Comparison of ENCODE assay signal across 18 cellular contexts in the genomic region with DNA sequence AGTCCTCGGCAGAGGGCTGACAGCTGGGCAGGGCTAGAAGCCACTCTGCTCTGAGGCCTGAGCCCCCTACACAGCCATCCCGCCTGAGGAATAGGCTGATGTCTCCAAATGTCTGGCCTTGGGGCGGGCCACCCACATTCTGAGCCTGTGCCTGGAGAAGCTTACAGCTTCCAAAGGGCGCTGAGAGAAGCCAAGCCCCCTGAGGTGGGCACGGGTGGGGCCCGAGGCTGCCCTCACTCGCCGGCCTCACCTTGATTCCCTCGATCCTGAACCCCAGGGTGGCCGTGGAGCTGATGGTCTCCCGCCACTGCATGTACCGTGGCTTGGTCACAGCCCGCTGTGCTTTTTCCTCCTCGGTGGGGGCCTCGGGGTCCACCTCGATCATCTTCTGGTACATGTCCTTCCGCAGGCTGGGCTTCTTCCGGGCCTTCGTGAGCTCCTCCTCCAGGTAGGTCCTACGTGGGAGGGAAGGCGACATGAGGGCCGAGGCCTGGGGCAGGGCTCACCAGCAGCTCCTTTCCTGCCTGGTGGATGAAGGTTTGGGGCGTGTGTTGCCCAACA.
DNase-seq lines count a peak whose midpoint lies in the region; ATAC-seq and TF ChIP-seq lines count a peak whose summit lies in the region.
"Had no signal": no experiment of that assay in that cellular context is flagged by ENCODE, and none has a peak within 500 bp of the region (broad histone marks: within the 10 kb centered on the region; RNA-seq: fewer than 3 reads in every experiment).

No MANE protein-coding gene starts in this region.

- H3K4me1 Mint-ChIP-seq in T-cell: peaks cover 57 to 79% (median 57%) of the 10 kb centered on the region in 3 donors

- H3K9me3 ChIP-seq in esophagus squamous epithelium: no peaks in the 10 kb centered on the region
- no peaks in the 10 kb centered on the region for H3K9me3 ChIP-seq in sigmoid colon
- H3K9me3 ChIP-seq: thyroid gland had no signal

- POLR2A ChIA-PET in T-cell (lab: Charles Lee): interaction anchor here in 1 of 2 donors (1.6 kb wide), 1 partner anchor 46 kb away, joined by 3 read pairs; no protein-coding TSS in a partner anchor

- TF ChIP-seq CTCF in esophagus squamous epithelium (IDR thresholded peaks at IDR 0.05) (no peak), sigmoid colon (IDR thresholded peaks at IDR 0.05) (no peak)

- intact Hi-C loops in esophagus squamous epithelium (cut with DNase I) (loop anchor here (10.0 kb wide), 1 partner anchor 93 kb away; a partner anchor contains a TSS), sigmoid colon (cut with DNase I) (no loop called here)

- H3K36me3 ChIP-seq in esophagus squamous epithelium: peaks cover 7 to 82% (median 21%) of the 10 kb centered on the region in 3 donors
- H3K36me3 ChIP-seq in sigmoid colon: peaks cover 10 to 57% (median 23%) of the 10 kb centered on the region in 4 donors

- H3K27me3 Mint-ChIP-seq in T-cell: no peaks in the 10 kb centered on the region
- H3K27me3 Mint-ChIP-seq: activated CD8-positive, alpha-beta memory T cell treated with anti-CD3 and anti-CD28 coated beads, Interleukin-2, amount 10 ng/mL, durations not matched to agents 7 days and 5 days; naive B cell had no signal

- H3K4me1 ChIP-seq in esophagus squamous epithelium: peaks cover 18 to 73% (median 41%) of the 10 kb centered on the region in 3 donors
- peaks cover 0 to 99% (median 91%) of the 10 kb centered on the region in 4 donors for H3K4me1 ChIP-seq in sigmoid colon
- H3K4me1 ChIP-seq: thyroid gland had no signal

- ATAC-seq in T-cell (replicated peaks in 1 of 4) (no peak), HG02588 (IDR thresholded peaks at IDR 0.05; ENCODE audit: unreplicated experiment) (no peak)
- ATAC-seq: activated CD8-positive, alpha-beta memory T cell treated with anti-CD3 and anti-CD28 coated beads, Interleukin-2, amount 10 ng/mL, durations not matched to agents 7 days and 5 days; esophagus mucosa had no signal

- TF ChIP-seq EP300 in sigmoid colon (IDR thresholded peaks at IDR 0.05): no peak

- no peaks in the 10 kb centered on the region for H3K27me3 ChIP-seq in esophagus squamous epithelium
- no peaks in the 10 kb centered on the region for H3K27me3 ChIP-seq in sigmoid colon
- H3K27me3 ChIP-seq: thyroid gland had no signal

- H3K36me3 Mint-ChIP-seq in T-cell: peaks cover 32% of the 10 kb centered on the region

- H3K27ac ChIP-seq in esophagus squamous epithelium: peak overlapping the region in 3 of 4 donors; percentile 67 to 75 (median 68)
- peak overlapping the region in 3 of 4 donors; percentile 79 to 82 (median 81) for H3K27ac ChIP-seq in sigmoid colon
- H3K27ac ChIP-seq: thyroid gland had no signal

- H3K9me3 Mint-ChIP-seq in T-cell: no peaks in the 10 kb centered on the region
- H3K9me3 Mint-ChIP-seq: naive B cell had no signal

- DNase-seq in activated T-cell treated with anti-CD3 and anti-CD28 coated beads, Interleukin-2, amount 50 U/mL, for 1 hour: peak; percentile 20
- no peak for DNase-seq in activated T-cell treated with anti-CD3 and anti-CD28 coated beads for 4 hours
- no peak for DNase-seq in T-cell
- no peak for DNase-seq in esophagus squamous epithelium (lab: John Stamatoyannopoulos, UW)
- DNase-seq in sigmoid colon: peak; percentile 58
- DNase-seq in T1000 (lab: John Stamatoyannopoulos, UW): no peak
- DNase-seq in DMS 273 (lab: John Stamatoyannopoulos, UW; ENCODE audit: unreplicated experiment): no peak
- DNase-seq: activated CD8-positive, alpha-beta memory T cell treated with anti-CD3 and anti-CD28 coated beads, Interleukin-2, amount 10 ng/mL, durations not matched to agents 7 days and 5 days; dermis blood vessel endothelial cell; DMS 273 treated with DMSO at 0.1 percent for 48 hours; naive B cell; NCI-H1105; NCI-H2107; NCI-H69; thyroid gland had no signal

- WGBS in esophagus squamous epithelium, 2 donors: 92 to 97% methylated on average over 2 to 9 of the region's 23 CpGs
- WGBS in sigmoid colon, 2 donors: 96% methylated on average over 23 of the region's 23 CpGs

- H3K4me3 ChIP-seq in esophagus squamous epithelium (no peak overlapping the region), sigmoid colon (no peak overlapping the region)
- H3K4me3 ChIP-seq: lung, thyroid gland had no signal

- H3K27ac Mint-ChIP-seq in T-cell: peak overlapping the region; percentile 39 to 68

- TF ChIP-seq POLR2A in esophagus squamous epithelium (IDR thresholded peaks at IDR 0.05) (no peak), sigmoid colon (IDR thresholded peaks at IDR 0.05) (no peak)

- CTCF ChIA-PET in T-cell (lab: Charles Lee): no interaction called here

- no peak overlapping the region for H3K4me3 Mint-ChIP-seq in T-cell
- H3K4me3 Mint-ChIP-seq: activated CD8-positive, alpha-beta memory T cell treated with anti-CD3 and anti-CD28 coated beads, Interleukin-2, amount 10 ng/mL, durations not matched to agents 7 days and 5 days had no signal

Comparison
In these comparisons a context has a peak if more than half of its experiments do, and no peak if none do; other contexts are left out.
1. DNase-seq: peak in activated T-cell treated with anti-CD3 and anti-CD28 coated beads, Interleukin-2, amount 50 U/mL, for 1 hour (single experiment) and sigmoid colon (single experiment); none in activated T-cell treated with anti-CD3 and anti-CD28 coated beads for 4 hours (single experiment), T-cell (0 of 34), esophagus squamous epithelium (single experiment), T1000 (single experiment) and DMS 273 (single experiment).